Comparison of ENCODE assay signal across 16 cellular contexts in genomic region chr1:8886589-8886988, GRCh38. TPM values are rescaled to one million over a fixed set of nuclear protein-coding genes. Genes with fewer than 3 reads are reported as not detected.
A peak's percentile ranks its signal among the peaks of the same experiment; 100 is the strongest.
DNase-seq lines count a peak whose midpoint lies in the region; ATAC-seq and TF ChIP-seq lines count a peak whose summit lies in the region.
"Had no signal": no experiment of that assay in that cellular context is flagged by ENCODE, and none has a peak within 500 bp of the region (broad histone marks: within the 10 kb centered on the region; RNA-seq: fewer than 3 reads in every experiment).

No MANE protein-coding gene starts in this region.

- peak overlapping the region; percentile 54 for H3K27ac ChIP-seq in caudate nucleus (ENCODE audit: low read depth, low read length)
- H3K27ac ChIP-seq in mesendoderm (ENCODE audit: low read depth, low read length), result no peak overlapping the region
- H3K27ac ChIP-seq in thyroid gland, result peak overlapping the region in 2 of 3 donors; percentile 17 to 45
- H3K27ac ChIP-seq in naive thymus-derived CD4-positive, alpha-beta T cell (ENCODE audit: low read depth, low read length), result no peak overlapping the region
- H3K27ac ChIP-seq: BLaER1 had no signal

- no peak for TF ChIP-seq POLR2A in thyroid gland (IDR thresholded peaks at IDR 0.05)

- CTCF ChIA-PET in naive thymus-derived CD4-positive, alpha-beta T cell (lab: Charles Lee), result no interaction called here

- no peak for TF ChIP-seq CTCF in thyroid gland (IDR thresholded peaks at IDR 0.05)
- no peak for TF ChIP-seq CTCF in omental fat pad (IDR thresholded peaks at IDR 0.05)

- no peak overlapping the region for H3K56ac ChIP-seq in mesendoderm (ENCODE audit: low read length)

- intact Hi-C loops in thyroid gland (cut with DNase I), result no loop called here
- intact Hi-C loops in naive thymus-derived CD4-positive, alpha-beta T cell (cut with micrococcal nuclease), result no loop called here

- H2BK120ac ChIP-seq in mesendoderm (ENCODE audit: low read depth, low read length), result no peak overlapping the region

- H3K4ac ChIP-seq in mesendoderm (ENCODE audit: low read depth, low read length), result no peak overlapping the region

- no peaks in the 10 kb centered on the region for H3K27me3 Mint-ChIP-seq in activated T-helper 17 cell treated with anti-CD3 and anti-CD28 coated beads, Interleukin-2, amount 50 U/mL, for 72 hours
- H3K27me3 Mint-ChIP-seq in naive thymus-derived CD4-positive, alpha-beta T cell, result no peaks in the 10 kb centered on the region
- H3K27me3 Mint-ChIP-seq: CD4-positive, alpha-beta memory T cell had no signal

- H3K27me3 ChIP-seq in mesendoderm (ENCODE audit: insufficient read depth, low read length, poor library complexity) (no peaks in the 10 kb centered on the region), thyroid gland (no peaks in the 10 kb centered on the region)
- H3K27me3 ChIP-seq in naive thymus-derived CD4-positive, alpha-beta T cell (ENCODE audit: control insufficient read depth in 2 of 2, insufficient read depth in 2 of 2, low read length in 2 of 2), result no peaks in the 10 kb centered on the region
- H3K27me3 ChIP-seq: BLaER1 had no signal

- H3K79me1 ChIP-seq in mesendoderm (ENCODE audit: low read length), result no peaks in the 10 kb centered on the region

- H3K9ac ChIP-seq in mesendoderm (ENCODE audit: low read length), result no peak overlapping the region
- H3K9ac ChIP-seq: BLaER1 had no signal

- H2BK5ac ChIP-seq in mesendoderm (ENCODE audit: low read length), result no peak overlapping the region

- POLR2A ChIA-PET in naive thymus-derived CD4-positive, alpha-beta T cell (lab: Charles Lee), result interaction anchor here (0.6 kb wide), 1 partner anchor 183 kb away, joined by 3 read pairs; no protein-coding TSS in a partner anchor

- no peaks in the 10 kb centered on the region for H3K4me1 Mint-ChIP-seq in activated T-helper 17 cell treated with anti-CD3 and anti-CD28 coated beads, Interleukin-2, amount 50 U/mL, for 72 hours
- peaks cover 0 to 6% (median 0%) of the 10 kb centered on the region in 7 donors for H3K4me1 Mint-ChIP-seq in naive thymus-derived CD4-positive, alpha-beta T cell
- H3K4me1 Mint-ChIP-seq: CD4-positive, alpha-beta memory T cell had no signal

- no peaks in the 10 kb centered on the region for H3K36me3 ChIP-seq in mesendoderm (ENCODE audit: control insufficient read depth, insufficient read depth, low read length)
- no peaks in the 10 kb centered on the region for H3K36me3 ChIP-seq in thyroid gland
- H3K36me3 ChIP-seq in naive thymus-derived CD4-positive, alpha-beta T cell (ENCODE audit: control insufficient read depth in 2 of 3, insufficient read depth in 3 of 3, low read length in 3 of 3), result no peaks in the 10 kb centered on the region
- H3K36me3 ChIP-seq: BLaER1 had no signal

- H3K36me3 Mint-ChIP-seq in activated T-helper 17 cell treated with anti-CD3 and anti-CD28 coated beads, Interleukin-2, amount 50 U/mL, for 72 hours (ENCODE audit: low read depth), result no peaks in the 10 kb centered on the region
- no peaks in the 10 kb centered on the region for H3K36me3 Mint-ChIP-seq in naive thymus-derived CD4-positive, alpha-beta T cell
- H3K36me3 Mint-ChIP-seq: CD14-positive monocyte; CD4-positive, alpha-beta memory T cell had no signal

- no peak overlapping the region for H4K5ac ChIP-seq in mesendoderm (ENCODE audit: low read length)

- WGBS in mesendoderm (ENCODE audit: extremely low coverage, insufficient coverage, low lambda C conversion rate), result no CpG with 5 or more reads among the region's 2 CpGs
- 96 to 97% methylated on average over 2 of the region's 2 CpGs for WGBS in thyroid gland, 2 donors

- no peak overlapping the region for H3K4me3 Mint-ChIP-seq in activated T-helper 17 cell treated with anti-CD3 and anti-CD28 coated beads, Interleukin-2, amount 50 U/mL, for 72 hours
- no peak overlapping the region for H3K4me3 Mint-ChIP-seq in naive thymus-derived CD4-positive, alpha-beta T cell
- H3K4me3 Mint-ChIP-seq: CD14-positive monocyte; CD4-positive, alpha-beta memory T cell; GM23338 had no signal

- no peak overlapping the region for H2AK5ac ChIP-seq in mesendoderm (ENCODE audit: low read length)

- H2BK15ac ChIP-seq in mesendoderm (replicated peaks; ENCODE audit: low read depth), result no peak overlapping the region

- peak overlapping the region; percentile 29 for H3K18ac ChIP-seq in mesendoderm (ENCODE audit: low read length)

- DNase-seq in caudate nucleus (lab: John Stamatoyannopoulos, UW) (no peak), mesendoderm (no peak), thyroid gland (no peak), omental fat pad (ENCODE audit: low spot score) (no peak)
- DNase-seq in naive thymus-derived CD4-positive, alpha-beta T cell, result no peak
- DNase-seq in effector CD8-positive, alpha-beta T cell (lab: John Stamatoyannopoulos, UW), result no peak
- DNase-seq: AML-193; CD4-positive, alpha-beta memory T cell; DMS153; GF-D8; HCEC 1CT had no signal

- H3K4me1 ChIP-seq in mesendoderm (ENCODE audit: control insufficient read depth, low read depth, low read length) (peaks cover 8% of the 10 kb centered on the region), thyroid gland (peaks cover 11 to 26% of the 10 kb centered on the region in 2 donors)
- H3K4me1 ChIP-seq in naive thymus-derived CD4-positive, alpha-beta T cell (ENCODE audit: control insufficient read depth in 2 of 2, insufficient read depth in 2 of 2, low read length in 2 of 2), result no peaks in the 10 kb centered on the region

- H3K4me3 ChIP-seq in mesendoderm (ENCODE audit: low read length) (no peak overlapping the region), thyroid gland (replicated peaks in 1 of 3) (no peak overlapping the region)
- H3K4me3 ChIP-seq in naive thymus-derived CD4-positive, alpha-beta T cell (ENCODE audit: low read length), result no peak overlapping the region
- H3K4me3 ChIP-seq: BLaER1, GM23338 had no signal

- no peak overlapping the region for H3K4me2 ChIP-seq in mesendoderm (ENCODE audit: low read length)
- H3K4me2 ChIP-seq: BLaER1, GM23338 had no signal

- no peaks in the 10 kb centered on the region for H3K9me3 Mint-ChIP-seq in activated T-helper 17 cell treated with anti-CD3 and anti-CD28 coated beads, Interleukin-2, amount 50 U/mL, for 72 hours
- no peaks in the 10 kb centered on the region for H3K9me3 Mint-ChIP-seq in naive thymus-derived CD4-positive, alpha-beta T cell
- H3K9me3 Mint-ChIP-seq: CD14-positive monocyte; CD4-positive, alpha-beta memory T cell; GM23338 had no signal

- H4K8ac ChIP-seq in mesendoderm (ENCODE audit: low read depth, low read length), result no peak overlapping the region

- no peak overlapping the region for H3K23ac ChIP-seq in mesendoderm (ENCODE audit: low read length)

- H3K79me2 ChIP-seq in mesendoderm (ENCODE audit: control insufficient read depth, insufficient read depth, low read length), result no peaks in the 10 kb centered on the region

- peak overlapping the region; percentile 68 for H3K27ac Mint-ChIP-seq in activated T-helper 17 cell treated with anti-CD3 and anti-CD28 coated beads, Interleukin-2, amount 50 U/mL, for 72 hours
- no peak overlapping the region for H3K27ac Mint-ChIP-seq in naive thymus-derived CD4-positive, alpha-beta T cell
- H3K27ac Mint-ChIP-seq: CD14-positive monocyte; CD4-positive, alpha-beta memory T cell; GM23338 had no signal

- no peak for ATAC-seq in activated T-helper 17 cell treated with anti-CD3 and anti-CD28 coated beads, Interleukin-2, amount 50 U/mL, for 72 hours (replicated peaks)
- no peak for ATAC-seq in omental fat pad (ENCODE audit: low FRiP score)
- no peak for ATAC-seq in naive thymus-derived CD4-positive, alpha-beta T cell
- ATAC-seq: GM23338 had no signal

- H3K9me3 ChIP-seq in thyroid gland, result no peaks in the 10 kb centered on the region
- H3K9me3 ChIP-seq in naive thymus-derived CD4-positive, alpha-beta T cell (ENCODE audit: control insufficient read depth in 2 of 3, low read length in 3 of 3), result no peaks in the 10 kb centered on the region
- H3K9me3 ChIP-seq: BLaER1 had no signal

RNA-seq across cellular contexts. Expression of gene ENO1, which starts 8.1 kb away (rescaled TPM):
- 1,000 to 10,000 TPM; 3,460 to 3,623 TPM for total RNA-seq in activated T-helper 17 cell treated with anti-CD3 and anti-CD28 coated beads, Interleukin-2, amount 50 U/mL, for 72 hours
- polyA plus RNA-seq in mesendoderm (2013, experiment 1 of 2), result 1,324 TPM
- 1,329 TPM for polyA plus RNA-seq in mesendoderm (2013, experiment 2 of 2)
- total RNA-seq in thyroid gland (100 to 1,000 TPM; 355 to 741 (median 478) TPM), omental fat pad (1,000 to 10,000 TPM in 1 of 4 donors, 100 to 1,000 TPM in 3; 322 to 1,205 (median 623) TPM)
- total RNA-seq in naive thymus-derived CD4-positive, alpha-beta T cell, result 1,000 to 10,000 TPM in 1 of 5 experiments, 100 to 1,000 TPM in 4; 198 to 3,569 (median 264) TPM
- 1,000 to 10,000 TPM in 1 of 2 donors, 100 to 1,000 TPM in 1; 944 to 1,140 TPM for polyA plus RNA-seq in naive thymus-derived CD4-positive, alpha-beta T cell

RNA-seq across cellular contexts. Expression of gene CA6, which starts 59.1 kb away (rescaled TPM):
- total RNA-seq in activated T-helper 17 cell treated with anti-CD3 and anti-CD28 coated beads, Interleukin-2, amount 50 U/mL, for 72 hours, result 1 to 10 TPM in 1 of 2 donors, under 1 TPM in 1; 0.78 to 2.2 TPM
- not detected for polyA plus RNA-seq in mesendoderm (2013, experiment 1 of 2)
- not detected for polyA plus RNA-seq in mesendoderm (2013, experiment 2 of 2)
- total RNA-seq in thyroid gland (not detected), omental fat pad (not detected)
- total RNA-seq in naive thymus-derived CD4-positive, alpha-beta T cell, result 1 to 10 TPM in 2 of 5 experiments, under 1 TPM in 3; 0.49 to 5.9 (median 0.90) TPM
- 1 to 10 TPM; 3.6 to 9.3 TPM for polyA plus RNA-seq in naive thymus-derived CD4-positive, alpha-beta T cell
- total RNA-seq: CD4-positive, alpha-beta memory T cell; GM23338; HT-29 had no signal
- polyA plus RNA-seq: CD14-positive monocyte, GM23338 had no signal

Comparison
In these comparisons a context has a peak if more than half of its experiments do, and no peak if none do; other contexts are left out.
1. H3K27ac ChIP-seq: peak in caudate nucleus (single experiment) and thyroid gland (2 of 3); none in mesendoderm (single experiment) and naive thymus-derived CD4-positive, alpha-beta T cell (single experiment).